In the genomic region with DNA sequence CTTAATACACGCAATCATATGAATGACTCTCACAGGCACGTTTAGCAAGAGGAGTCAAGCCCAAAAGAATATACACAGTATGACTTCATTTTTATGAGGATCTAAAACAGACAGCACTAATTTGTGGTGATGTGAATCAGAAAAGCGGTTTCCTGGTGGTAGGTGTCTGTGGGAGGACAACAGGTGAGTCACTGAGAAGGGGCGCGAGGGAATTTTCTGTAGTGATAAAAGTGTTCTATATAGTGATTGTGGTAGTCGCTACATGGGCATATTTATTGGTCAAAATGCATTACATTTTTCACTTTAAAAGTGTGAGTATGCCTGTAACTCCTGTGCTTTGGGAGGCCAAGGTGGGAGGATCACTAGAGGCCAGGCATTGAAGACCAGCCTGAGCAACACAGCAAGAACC, we compare ENCODE assay signal across 13 cellular contexts. TPM values are rescaled to one million over a fixed set of nuclear protein-coding genes. Genes with fewer than 3 reads are reported as not detected.
A peak's percentile ranks its signal among the peaks of the same experiment; 100 is the strongest.
DNase-seq lines count a peak whose midpoint lies in the region; ATAC-seq, FAIRE-seq and TF ChIP-seq lines count a peak whose summit lies in the region.
"Had no signal": no experiment of that assay in that cellular context is flagged by ENCODE, and none has a peak within 500 bp of the region (broad histone marks: within the 10 kb centered on the region; RNA-seq: fewer than 3 reads in every experiment).

No MANE protein-coding gene starts in this region.

- H3K4me2 ChIP-seq in astrocyte (ENCODE audit: low read length) = no peak overlapping the region

- H3K4me1 ChIP-seq in RWPE2 (ENCODE audit: insufficient read depth, poor library complexity, severe bottlenecking) = peaks cover 13% of the 10 kb centered on the region
- H3K4me1 ChIP-seq in astrocyte (ENCODE audit: insufficient read depth, low read length) = peaks cover 11% of the 10 kb centered on the region
- no peaks in the 10 kb centered on the region for H3K4me1 ChIP-seq in body of pancreas

- peak overlapping the region; percentile 73 for H3K27ac ChIP-seq in RWPE2 (ENCODE audit: poor library complexity, severe bottlenecking)
- H3K27ac ChIP-seq in astrocyte (ENCODE audit: low read depth, low read length) = no peak overlapping the region
- H3K27ac ChIP-seq in body of pancreas = no peak overlapping the region

- no peaks in the 10 kb centered on the region for H4K20me1 ChIP-seq in astrocyte (ENCODE audit: insufficient read depth, low read length)

- intact Hi-C loops in body of pancreas (cut with DNase I) = no loop called here

- H3K9ac ChIP-seq in astrocyte (ENCODE audit: low read length) = no peak overlapping the region

- TF ChIP-seq POLR2A in GM18505 (IDR thresholded peaks at IDR 0.05; ENCODE audit: borderline replicate concordance, extremely low read depth, insufficient read depth, insufficient read length) = no peak
- TF ChIP-seq POLR2A in body of pancreas (IDR thresholded peaks at IDR 0.05) = no peak

- WGBS in body of pancreas, 2 donors = 91 to 94% methylated on average over 6 of the region's 6 CpGs

- H3K36me3 Mint-ChIP-seq in astrocyte (ENCODE audit: low read depth, unreplicated experiment) = no peaks in the 10 kb centered on the region

- H3K27me3 ChIP-seq in RWPE2 (ENCODE audit: insufficient read depth, poor library complexity, severe bottlenecking) (no peaks in the 10 kb centered on the region), astrocyte (ENCODE audit: insufficient read depth, low read length) (no peaks in the 10 kb centered on the region), body of pancreas (no peaks in the 10 kb centered on the region)

- H3K4me3 ChIP-seq in RWPE2 (ENCODE audit: severe bottlenecking) (no peak overlapping the region), astrocyte (ENCODE audit: insufficient read depth, low read depth, low read length) (no peak overlapping the region), body of pancreas (no peak overlapping the region)
- H3K4me3 ChIP-seq: K562 had no signal

- no peaks in the 10 kb centered on the region for H3K9me3 Mint-ChIP-seq in astrocyte (ENCODE audit: unreplicated experiment)

- no peaks in the 10 kb centered on the region for H3K27me3 Mint-ChIP-seq in astrocyte (ENCODE audit: low read depth, unreplicated experiment)

- H3K4me1 Mint-ChIP-seq in astrocyte (ENCODE audit: low read depth, unreplicated experiment) = peaks cover 3% of the 10 kb centered on the region

- DNase-seq in RWPE2 (ENCODE audit: low spot score) = no peak
- peak in 2 of 3 experiments; percentile 12 to 28 for DNase-seq in activated CD8-positive, alpha-beta memory T cell treated with anti-CD3 and anti-CD28 coated beads for 48 hours (ENCODE audit: low read depth in 2 of 3, low spot score in 2 of 3)
- DNase-seq in astrocyte (ENCODE audit: low read depth) = peak; percentile 64
- peak; percentile 41 to 60 (median 46) for DNase-seq in stimulated activated CD4-positive, alpha-beta T cell treated with anti-CD3 and anti-CD28 coated beads, TNF-alpha, amount 100 ng/mL, for 48 hours (ENCODE audit: low read depth in 3 of 3)
- DNase-seq in NCI-H128 (lab: John Stamatoyannopoulos, UW; ENCODE audit: unreplicated experiment) = no peak
- no peak for DNase-seq in body of pancreas
- no peak for DNase-seq in mesenteric fat pad (ENCODE audit: low spot score)
- DNase-seq: Calu3 had no signal

- ATAC-seq in RWPE2 (ENCODE audit: low read depth) = peak; percentile 73
- no peak for ATAC-seq in GM18505 (IDR thresholded peaks at IDR 0.05; ENCODE audit: unreplicated experiment)
- no peak for ATAC-seq in body of pancreas
- ATAC-seq: esophagus mucosa, HCT116, K562, Right ventricle myocardium inferior had no signal

- H3K27ac Mint-ChIP-seq in astrocyte (ENCODE audit: unreplicated experiment) = no peak overlapping the region

- H3K9me3 ChIP-seq in RWPE2 (ENCODE audit: severe bottlenecking) = no peaks in the 10 kb centered on the region
- H3K9me3 ChIP-seq in astrocyte (ENCODE audit: insufficient read depth, low read depth, low read length) = no peaks in the 10 kb centered on the region
- no peaks in the 10 kb centered on the region for H3K9me3 ChIP-seq in body of pancreas

- FAIRE-seq in astrocyte (lab: Jason Lieb, UNC) = no peak
- FAIRE-seq: K562 had no signal

- H3K79me2 ChIP-seq in astrocyte (ENCODE audit: insufficient read depth, low read length) = no peaks in the 10 kb centered on the region

- H3K4me3 Mint-ChIP-seq in astrocyte (ENCODE audit: unreplicated experiment) = no peak overlapping the region

- no peak for TF ChIP-seq CTCF in RWPE2 (IDR thresholded peaks at IDR 0.05; ENCODE audit: poor library complexity, severe bottlenecking)
- TF ChIP-seq CTCF in astrocyte (IDR thresholded peaks at IDR 0.05; ENCODE audit: insufficient read depth, low read depth, low read length) = no peak
- TF ChIP-seq CTCF in body of pancreas (IDR thresholded peaks at IDR 0.05) = no peak

- H3K36me3 ChIP-seq in RWPE2 (ENCODE audit: low read depth) (no peaks in the 10 kb centered on the region), astrocyte (ENCODE audit: insufficient read depth, low read length) (no peaks in the 10 kb centered on the region), body of pancreas (replicated peaks in 1 of 2; ENCODE audit: insufficient read depth in 1 of 2, low read depth in 2 of 2) (no peaks in the 10 kb centered on the region)

- no peak overlapping the region for H2AFZ ChIP-seq in astrocyte (ENCODE audit: low read depth, low read length)

RNA-seq across cellular contexts. Expression of gene TNRC6A, which starts 7.6 kb away (rescaled TPM):
- total RNA-seq in astrocyte (48.6 and 51.1 TPM in 2 replicates), body of pancreas (10 to 100 TPM; 46.1 to 82.2 TPM), mesenteric fat pad (55.3 TPM)

Comparison
In these comparisons a context has a peak if more than half of its experiments do, and no peak if none do; other contexts are left out.
1. DNase-seq: peak in activated CD8-positive, alpha-beta memory T cell treated with anti-CD3 and anti-CD28 coated beads for 48 hours (2 of 3), astrocyte (single experiment) and stimulated activated CD4-positive, alpha-beta T cell treated with anti-CD3 and anti-CD28 coated beads, TNF-alpha, amount 100 ng/mL, for 48 hours (3 of 3); none in RWPE2 (single experiment), NCI-H128 (single experiment), body of pancreas (0 of 4) and mesenteric fat pad (single experiment).